In the genomic region with DNA sequence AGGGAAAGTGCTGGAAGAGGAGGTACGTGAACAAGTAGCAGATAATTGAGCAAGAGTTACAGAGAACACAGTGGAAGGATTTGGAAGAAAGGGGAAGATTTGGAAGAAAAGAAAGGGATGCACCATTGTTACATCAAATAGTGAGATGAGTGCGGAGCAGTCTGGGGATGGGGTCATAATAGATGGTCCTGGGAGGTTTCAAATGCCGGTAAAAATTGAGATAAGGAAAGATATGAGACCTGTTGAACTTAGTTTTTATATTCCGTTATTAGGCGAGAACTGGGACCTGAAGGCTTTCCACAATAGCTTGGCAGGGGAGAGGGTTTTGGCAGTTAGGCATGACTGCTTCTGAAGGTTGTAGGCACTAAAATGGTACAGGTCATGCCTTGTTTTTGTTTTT, we compare ENCODE assay signal across 16 cellular contexts. TPM values are rescaled to one million over a fixed set of nuclear protein-coding genes. Genes with fewer than 3 reads are reported as not detected.
A peak's percentile ranks its signal among the peaks of the same experiment; 100 is the strongest.
DNase-seq lines count a peak whose midpoint lies in the region; ATAC-seq, FAIRE-seq and TF ChIP-seq lines count a peak whose summit lies in the region.
"Had no signal": no experiment of that assay in that cellular context is flagged by ENCODE, and none has a peak within 500 bp of the region (broad histone marks: within the 10 kb centered on the region; RNA-seq: fewer than 3 reads in every experiment).

No MANE protein-coding gene starts in this region.

- DNase-seq in T-helper 1 cell (no peak), K562 (ENCODE audit: extremely low read depth in 1 of 4, low spot score in 3 of 4) (no peak), nephron progenitor cell (no peak), HK-2 (ENCODE audit: unreplicated experiment) (no peak), esophagus muscularis mucosa (ENCODE audit: extremely low spot score) (no peak)
- DNase-seq: BE2C, HFFc6, KBM-7, NCI-H2081 treated with DMSO at 0.1 percent for 48 hours, NCI-H510A treated with DMSO at 0.1 percent for 48 hours, NCI-H82 had no signal

- POLR2A ChIA-PET in K562 (lab: Yijun Ruan, JAX), result interaction anchor here (1.1 kb wide), 1 partner anchor 8 kb away, joined by 3 read pairs; no protein-coding TSS in a partner anchor

- peaks cover 9 to 13% of the 10 kb centered on the region in 2 experiments; a peak in 4 of 5 replicates for H3K4me1 ChIP-seq in K562 (replicated peaks in 1 of 2; ENCODE audit: control insufficient read depth in 2 of 2, insufficient read depth in 2 of 2, low read length in 2 of 2)
- peaks cover 33 to 75% (median 54%) of the 10 kb centered on the region in 4 donors for H3K4me1 ChIP-seq in esophagus muscularis mucosa
- H3K4me1 ChIP-seq: BE2C had no signal

- TF ChIP-seq RAD21 in K562 (CRISPR knock-in tag; conservative IDR thresholded peaks at IDR 0.05 in 1 of 2, IDR thresholded peaks at IDR 0.05 in 1 of 2), result no peak

- ATAC-seq in K562 (no peak), HG03378 (IDR thresholded peaks at IDR 0.05; ENCODE audit: unreplicated experiment) (no peak)

- CTCF ChIA-PET in K562 (lab: Yijun Ruan, JAX; ENCODE audit: low intra/inter-chr PET ratio), result no interaction called here

- peaks cover 26% of the 10 kb centered on the region for H4K20me1 ChIP-seq in K562 (replicated peaks; ENCODE audit: control insufficient read depth, insufficient read depth, low read length)

- TF ChIP-seq EP300 in K562 (IDR thresholded peaks at IDR 0.05; ENCODE audit: low read length), result no peak
- no peak for TF ChIP-seq EP300 in esophagus muscularis mucosa (IDR thresholded peaks at IDR 0.05)

- peaks cover 34% of the 10 kb centered on the region for H3K4me1 Mint-ChIP-seq in T-helper 1 cell treated with Interleukin-12 subunit alpha and Interleukin-12 subunit beta and Interleukin-4 antibody, amounts not matched to agents 30 μg/mL and 1 μg/mL, for 36 hours (ENCODE audit: low read depth)
- H3K4me1 Mint-ChIP-seq in IgD-negative memory B cell, result peaks cover 55 to 72% (median 58%) of the 10 kb centered on the region in 3 donors
- H3K4me1 Mint-ChIP-seq in nephron progenitor cell, result peaks cover 32% of the 10 kb centered on the region

- H3K27me3 ChIP-seq in K562 (ENCODE audit: control insufficient read depth in 2 of 2, insufficient read depth in 2 of 2, low read length in 2 of 2) (no peaks in the 10 kb centered on the region), esophagus muscularis mucosa (peaks cover 0 to under 1% (median 0%) of the 10 kb centered on the region in 4 donors)
- H3K27me3 ChIP-seq: BE2C had no signal

- H3K4me3 ChIP-seq in K562 (no peak overlapping the region), esophagus muscularis mucosa (no peak overlapping the region)

- peaks cover 94% of the 10 kb centered on the region for H3K79me2 ChIP-seq in K562 (ENCODE audit: control insufficient read depth, insufficient read depth, low read length)

- no peak for TF ChIP-seq CTCF in K562 (IDR thresholded peaks at IDR 0.05 in 2 of 3, conservative IDR thresholded peaks at IDR 0.05 in 1 of 3; ENCODE audit: insufficient read depth in 2 of 3, low read depth in 1 of 3, low read length in 3 of 3)
- no peak for TF ChIP-seq CTCF in nephron progenitor cell (IDR thresholded peaks at IDR 0.05)
- no peak for TF ChIP-seq CTCF in esophagus muscularis mucosa (IDR thresholded peaks at IDR 0.05)

- in situ Hi-C loops in K562 (cut with MboI), result no loop called here

- peaks cover 11% of the 10 kb centered on the region for H3K36me3 Mint-ChIP-seq in T-helper 1 cell treated with Interleukin-12 subunit alpha and Interleukin-12 subunit beta and Interleukin-4 antibody, amounts not matched to agents 30 μg/mL and 1 μg/mL, for 36 hours (ENCODE audit: low read depth)
- H3K36me3 Mint-ChIP-seq in IgD-negative memory B cell, result peaks cover 2% of the 10 kb centered on the region
- H3K36me3 Mint-ChIP-seq in nephron progenitor cell (ENCODE audit: low read depth), result peaks cover 18% of the 10 kb centered on the region

- no peak for FAIRE-seq in K562 (lab: Jason Lieb, UNC)
- FAIRE-seq: H1 had no signal

- H3K27ac ChIP-seq in K562 (ENCODE audit: extremely low read depth, low read depth, low read length), result no peak overlapping the region
- H3K27ac ChIP-seq in esophagus muscularis mucosa (replicated peaks in 1 of 4), result no peak overlapping the region
- H3K27ac ChIP-seq: 22Rv1 had no signal

- BruUV-seq in K562 (replicated peaks; lab: Mats Ljungman, UMichigan), result no TSS peak

- intact Hi-C loops in K562 (cut with micrococcal nuclease) (no loop called here), esophagus muscularis mucosa (cut with DNase I) (no loop called here)

- H3K9me3 ChIP-seq in K562 (replicated peaks; ENCODE audit: control insufficient read depth, insufficient read depth, low read depth, low read length), result no peaks in the 10 kb centered on the region
- no peaks in the 10 kb centered on the region for H3K9me3 ChIP-seq in esophagus muscularis mucosa
- H3K9me3 ChIP-seq: BE2C had no signal

- no peak overlapping the region for H2AFZ ChIP-seq in K562 (ENCODE audit: low read depth, low read length)

- H3K4me3 Mint-ChIP-seq in T-helper 1 cell treated with Interleukin-12 subunit alpha and Interleukin-12 subunit beta and Interleukin-4 antibody, amounts not matched to agents 30 μg/mL and 1 μg/mL, for 36 hours, result no peak overlapping the region
- H3K4me3 Mint-ChIP-seq in IgD-negative memory B cell, result peak overlapping the region in 2 of 4 donors; percentile 44 to 61
- no peak overlapping the region for H3K4me3 Mint-ChIP-seq in nephron progenitor cell
- H3K4me3 Mint-ChIP-seq: HFFc6 had no signal

- TF ChIP-seq POLR2A in K562 (conservative IDR thresholded peaks at IDR 0.05) (no peak), esophagus muscularis mucosa (IDR thresholded peaks at IDR 0.05; ENCODE audit: low read depth) (no peak)

- no peaks in the 10 kb centered on the region for H3K9me1 ChIP-seq in K562 (ENCODE audit: control insufficient read depth, insufficient read depth, low read length)

- H3K27ac Mint-ChIP-seq in T-helper 1 cell treated with Interleukin-12 subunit alpha and Interleukin-12 subunit beta and Interleukin-4 antibody, amounts not matched to agents 30 μg/mL and 1 μg/mL, for 36 hours, result peak overlapping the region; percentile 32
- H3K27ac Mint-ChIP-seq in IgD-negative memory B cell, result peak overlapping the region in 2 of 3 donors; percentile 9 to 78
- peak overlapping the region; percentile 1 for H3K27ac Mint-ChIP-seq in nephron progenitor cell
- H3K27ac Mint-ChIP-seq: HFFc6 had no signal

- H3K9me3 Mint-ChIP-seq in T-helper 1 cell treated with Interleukin-12 subunit alpha and Interleukin-12 subunit beta and Interleukin-4 antibody, amounts not matched to agents 30 μg/mL and 1 μg/mL, for 36 hours, result no peaks in the 10 kb centered on the region
- H3K9me3 Mint-ChIP-seq in IgD-negative memory B cell, result no peaks in the 10 kb centered on the region
- H3K9me3 Mint-ChIP-seq in nephron progenitor cell, result no peaks in the 10 kb centered on the region
- H3K9me3 Mint-ChIP-seq: HFFc6 had no signal

- no peaks in the 10 kb centered on the region for H3K27me3 Mint-ChIP-seq in T-helper 1 cell treated with Interleukin-12 subunit alpha and Interleukin-12 subunit beta and Interleukin-4 antibody, amounts not matched to agents 30 μg/mL and 1 μg/mL, for 36 hours (ENCODE audit: low read depth)
- H3K27me3 Mint-ChIP-seq in IgD-negative memory B cell (no peaks in the 10 kb centered on the region), nephron progenitor cell (ENCODE audit: low read depth, poor library complexity) (no peaks in the 10 kb centered on the region)

- WGBS in K562 (ENCODE audit: insufficient coverage, low coverage, missing lambda C conversion rate), result 80% methylated on average over 4 of the region's 5 CpGs
- WGBS in esophagus muscularis mucosa, result 91% methylated on average over 5 of the region's 5 CpGs

- H3K36me3 ChIP-seq in K562 (ENCODE audit: control insufficient read depth, insufficient read depth, low read length) (peaks cover 29% of the 10 kb centered on the region; the same call in 2 of the 3 replicates), esophagus muscularis mucosa (no peaks in the 10 kb centered on the region)
- H3K36me3 ChIP-seq: BE2C had no signal

- no peak overlapping the region for H3K4me2 ChIP-seq in K562 (ENCODE audit: insufficient read depth, low read length)

- H3K9ac ChIP-seq in K562 (ENCODE audit: insufficient read depth in 1 of 2, low read depth in 2 of 2, low read length in 2 of 2), result no peak overlapping the region

RNA-seq across cellular contexts. Expression of gene ATP6V0E1, which starts 20.9 kb away (rescaled TPM):
- polyA plus RNA-seq in IgD-negative memory B cell (427 TPM), K562 (2011; rRNA removed) (128 and 173 TPM in 2 replicates), K562 (2014; fragmentation: Illumina TruSeq; extraction: Trizol) (128 and 132 TPM in 2 replicates), K562 (2014; fragmentation: Nextera tagmentation; extraction: Ambion mirVana) (100 to 1,000 TPM; 368 to 395 TPM), K562 (2014; rRNA removed) (82.7 and 108 TPM in 2 replicates)
- 118 and 124 TPM in 2 replicates for total RNA-seq in K562 (2011; cell fraction: chromatin; rRNA removed; ENCODE audit: low replicate concordance)
- total RNA-seq in K562 (2011; cell fraction: nucleolus; rRNA removed), result 113 and 119 TPM in 2 replicates
- total RNA-seq in K562 (2011; cell fraction: nucleoplasm; rRNA removed), result 146 and 237 TPM in 2 replicates
- total RNA-seq in K562 (2014; rRNA removed) (50.0 and 63.8 TPM in 2 replicates), K562 (2014; rRNA removed; fragmentation: Illumina TruSeq; extraction: Trizol) (111 and 118 TPM in 2 replicates), K562 (2015; rRNA removed; fragmentation: Illumina TruSeq; extraction: Trizol) (108 and 112 TPM in 2 replicates), K562 (2021) (94.1 and 95.9 TPM in 2 replicates), esophagus muscularis mucosa (100 to 1,000 TPM; 106 to 210 (median 133) TPM)
- 67.8 and 95.8 TPM in 2 replicates for polyA plus RNA-seq in K562 (2011; cell fraction: cytosol; rRNA removed)
- polyA plus RNA-seq in K562 (2011; cell fraction: nucleus; rRNA removed), result 83.5 and 94.0 TPM in 2 replicates
- polyA plus RNA-seq in K562 (2012), result 159 and 359 TPM in 2 replicates
- polyA minus RNA-seq in K562 (2011; rRNA and poly(A)+ RNA removed), result 81.0 and 108 TPM in 2 replicates
- 20.7 and 53.3 TPM in 2 replicates for polyA minus RNA-seq in K562 (2011; cell fraction: cytosol; rRNA and poly(A)+ RNA removed)
- 28.9 and 30.8 TPM in 2 replicates for polyA minus RNA-seq in K562 (2011; cell fraction: nucleus; rRNA and poly(A)+ RNA removed)

RNA-seq across cellular contexts. Expression of gene RPL26L1, which starts 45.2 kb away (rescaled TPM):
- 27.9 TPM for polyA plus RNA-seq in IgD-negative memory B cell
- total RNA-seq in K562 (2011; cell fraction: chromatin; rRNA removed; ENCODE audit: low replicate concordance), result 7.4 and 7.5 TPM in 2 replicates
- 12.2 and 13.7 TPM in 2 replicates for total RNA-seq in K562 (2011; cell fraction: nucleolus; rRNA removed)
- total RNA-seq in K562 (2011; cell fraction: nucleoplasm; rRNA removed), result 10.2 and 11.1 TPM in 2 replicates
- 67.4 and 70.7 TPM in 2 replicates for total RNA-seq in K562 (2014; rRNA removed)
- 92.1 and 105 TPM in 2 replicates for total RNA-seq in K562 (2014; rRNA removed; fragmentation: Illumina TruSeq; extraction: Trizol)
- total RNA-seq in K562 (2015; rRNA removed; fragmentation: Illumina TruSeq; extraction: Trizol), result 82.4 and 88.9 TPM in 2 replicates
- total RNA-seq in K562 (2021), result 63.7 and 70.8 TPM in 2 replicates
- 110 and 134 TPM in 2 replicates for polyA plus RNA-seq in K562 (2011; rRNA removed)
- 73.9 and 87.3 TPM in 2 replicates for polyA plus RNA-seq in K562 (2011; cell fraction: cytosol; rRNA removed)
- polyA plus RNA-seq in K562 (2011; cell fraction: nucleus; rRNA removed), result 31.9 and 44.8 TPM in 2 replicates
- 48.7 and 91.6 TPM in 2 replicates for polyA plus RNA-seq in K562 (2012)
- 80.2 and 96.2 TPM in 2 replicates for polyA plus RNA-seq in K562 (2014; fragmentation: Illumina TruSeq; extraction: Trizol)
- polyA plus RNA-seq in K562 (2014; fragmentation: Nextera tagmentation; extraction: Ambion mirVana), result 100 to 1,000 TPM; 319 to 328 TPM
- 112 and 124 TPM in 2 replicates for polyA plus RNA-seq in K562 (2014; rRNA removed)
- 62.8 and 70.0 TPM in 2 replicates for polyA minus RNA-seq in K562 (2011; rRNA and poly(A)+ RNA removed)
- 24.8 and 36.9 TPM in 2 replicates for polyA minus RNA-seq in K562 (2011; cell fraction: cytosol; rRNA and poly(A)+ RNA removed)
- 6.6 and 14.6 TPM in 2 replicates for polyA minus RNA-seq in K562 (2011; cell fraction: nucleus; rRNA and poly(A)+ RNA removed)
- 10 to 100 TPM; 17.8 to 25.8 (median 22.1) TPM for total RNA-seq in esophagus muscularis mucosa

RNA-seq across cellular contexts. Expression of gene CREBRF, which starts 51.7 kb away (rescaled TPM):
- polyA plus RNA-seq in IgD-negative memory B cell (53.6 TPM), K562 (2011; rRNA removed) (4.7 and 4.9 TPM in 2 replicates), K562 (2014; fragmentation: Illumina TruSeq; extraction: Trizol) (2.4 and 4.8 TPM in 2 replicates), K562 (2014; fragmentation: Nextera tagmentation; extraction: Ambion mirVana) (1 to 10 TPM; 1.1 to 1.3 TPM), K562 (2014; rRNA removed) (2.0 and 2.8 TPM in 2 replicates)
- 11.5 and 33.0 TPM in 2 replicates for total RNA-seq in K562 (2011; cell fraction: chromatin; rRNA removed; ENCODE audit: low replicate concordance)
- 7.8 and 10.5 TPM in 2 replicates for total RNA-seq in K562 (2011; cell fraction: nucleolus; rRNA removed)
- 14.4 and 25.6 TPM in 2 replicates for total RNA-seq in K562 (2011; cell fraction: nucleoplasm; rRNA removed)
- total RNA-seq in K562 (2014; rRNA removed) (3.2 and 3.6 TPM in 2 replicates), K562 (2014; rRNA removed; fragmentation: Illumina TruSeq; extraction: Trizol) (4.5 and 6.1 TPM in 2 replicates), K562 (2015; rRNA removed; fragmentation: Illumina TruSeq; extraction: Trizol) (2.9 and 3.1 TPM in 2 replicates), K562 (2021) (3.8 TPM in 2 replicates), esophagus muscularis mucosa (10 to 100 TPM; 37.8 to 76.5 (median 46.3) TPM)
- 0.85 and 1.8 TPM in 2 replicates for polyA plus RNA-seq in K562 (2011; cell fraction: cytosol; rRNA removed)
- polyA plus RNA-seq in K562 (2011; cell fraction: nucleus; rRNA removed), result 8.7 and 9.9 TPM in 2 replicates
- 2.0 and 5.1 TPM in 2 replicates for polyA plus RNA-seq in K562 (2012)
- polyA minus RNA-seq in K562 (2011; rRNA and poly(A)+ RNA removed), result 10.9 and 15.9 TPM in 2 replicates
- polyA minus RNA-seq in K562 (2011; cell fraction: cytosol; rRNA and poly(A)+ RNA removed), result 4.4 and 4.5 TPM in 2 replicates
- 7.5 and 10.6 TPM in 2 replicates for polyA minus RNA-seq in K562 (2011; cell fraction: nucleus; rRNA and poly(A)+ RNA removed)
